In genomic region chr17:61806081-61806828, GRCh38 we compare ENCODE assay signal across 16 cellular contexts. TPM values are rescaled to one million over a fixed set of nuclear protein-coding genes. Genes with fewer than 3 reads are reported as not detected.
DNase-seq lines count a peak whose midpoint lies in the region; ATAC-seq, FAIRE-seq and TF ChIP-seq lines count a peak whose summit lies in the region.
"Had no signal": no experiment of that assay in that cellular context is flagged by ENCODE, and none has a peak within 500 bp of the region (broad histone marks: within the 10 kb centered on the region; RNA-seq: fewer than 3 reads in every experiment).

No MANE protein-coding gene starts in this region.

- WGBS in ovary, 3 donors, result 93 to 95% (median 94%) methylated on average over 7 of the region's 7 CpGs
- 88% methylated on average over 7 of the region's 7 CpGs for WGBS in smooth muscle cell (ENCODE audit: low lambda C conversion rate)

- H3K79me2 ChIP-seq in smooth muscle cell (ENCODE audit: low read depth), result no peaks in the 10 kb centered on the region

- H3F3A ChIP-seq in smooth muscle cell (ENCODE audit: low read depth), result no peaks in the 10 kb centered on the region

- intact Hi-C loops in ovary (cut with DNase I), result no loop called here

- DNase-seq in NCI-H2107 treated with DMSO at 0.1 percent for 48 hours (lab: John Stamatoyannopoulos, UW; ENCODE audit: unreplicated experiment) (peak; percentile 44), NCI-H2107 (lab: John Stamatoyannopoulos, UW) (no peak), NCI-H1930 (lab: John Stamatoyannopoulos, UW) (peak; percentile 54 to 57), nephron progenitor cell (no peak), RCC 7860 (ENCODE audit: low spot score) (no peak), ovary (no peak), smooth muscle cell (lab: John Stamatoyannopoulos, UW; ENCODE audit: unreplicated experiment) (no peak)
- DNase-seq: activated T-cell treated with anti-CD3 and anti-CD28 coated beads, Interleukin-2, amount 50 U/mL, for 24 hours; NCI-H446; SHP77; stimulated activated CD8-positive, alpha-beta memory T cell treated with anti-CD3 and anti-CD28 coated beads, Interleukin-4, amount 100 ng/mL, for 48 hours; upper lobe of left lung had no signal

- H3K9me3 ChIP-seq in ovary (no peaks in the 10 kb centered on the region), smooth muscle cell (replicated peaks; ENCODE audit: low read depth) (no peaks in the 10 kb centered on the region)
- H3K9me3 ChIP-seq: A549, upper lobe of left lung had no signal

- no peak overlapping the region for H2AFZ ChIP-seq in smooth muscle cell (ENCODE audit: low read depth)

- peaks cover 9% of the 10 kb centered on the region for H3K36me3 Mint-ChIP-seq in activated T-helper 17 cell treated with anti-CD3 and anti-CD28 coated beads, Interleukin-2, amount 50 U/mL, for 72 hours (ENCODE audit: low read depth)
- H3K36me3 Mint-ChIP-seq in nephron progenitor cell (ENCODE audit: low read depth), result peaks cover 25% of the 10 kb centered on the region

- ATAC-seq in activated T-helper 17 cell treated with anti-CD3 and anti-CD28 coated beads, Interleukin-2, amount 50 U/mL, for 72 hours (replicated peaks), result peak; percentile 63
- ATAC-seq: A549 had no signal

- H3K27ac Mint-ChIP-seq in activated T-helper 17 cell treated with anti-CD3 and anti-CD28 coated beads, Interleukin-2, amount 50 U/mL, for 72 hours, result no peak overlapping the region
- H3K27ac Mint-ChIP-seq in nephron progenitor cell, result peak overlapping the region; percentile 79
- H3K27ac Mint-ChIP-seq: activated T-cell treated with anti-CD3 and anti-CD28 coated beads, Interleukin-2, amount 50 U/mL, for 24 hours; dendritic cell treated with granulocyte-macrophage colony-stimulating factor and Interleukin-4, amounts not matched to agents 40 ng/mL and 50 ng/mL, for 4 days had no signal

- H3K27ac ChIP-seq in ovary (no peak overlapping the region), smooth muscle cell (ENCODE audit: low read depth) (no peak overlapping the region)
- H3K27ac ChIP-seq: A549, upper lobe of left lung had no signal

- no peak for FAIRE-seq in RCC 7860 (lab: Jason Lieb, UNC)
- FAIRE-seq: A549, D721Med had no signal

- H3K27me3 ChIP-seq in ovary (no peaks in the 10 kb centered on the region), smooth muscle cell (ENCODE audit: low read depth) (no peaks in the 10 kb centered on the region)
- H3K27me3 ChIP-seq: upper lobe of left lung had no signal

- H4K20me1 ChIP-seq in smooth muscle cell (ENCODE audit: low read depth), result no peaks in the 10 kb centered on the region

- TF ChIP-seq POLR2A in ovary (IDR thresholded peaks at IDR 0.05), result no peak

- peaks cover 9% of the 10 kb centered on the region for H3K4me1 Mint-ChIP-seq in activated T-helper 17 cell treated with anti-CD3 and anti-CD28 coated beads, Interleukin-2, amount 50 U/mL, for 72 hours
- peaks cover 10% of the 10 kb centered on the region for H3K4me1 Mint-ChIP-seq in nephron progenitor cell

- H3K9me3 Mint-ChIP-seq in activated T-helper 17 cell treated with anti-CD3 and anti-CD28 coated beads, Interleukin-2, amount 50 U/mL, for 72 hours, result no peaks in the 10 kb centered on the region
- no peaks in the 10 kb centered on the region for H3K9me3 Mint-ChIP-seq in nephron progenitor cell
- H3K9me3 Mint-ChIP-seq: activated T-cell treated with anti-CD3 and anti-CD28 coated beads, Interleukin-2, amount 50 U/mL, for 24 hours; dendritic cell treated with granulocyte-macrophage colony-stimulating factor and Interleukin-4, amounts not matched to agents 40 ng/mL and 50 ng/mL, for 4 days had no signal

- no peaks in the 10 kb centered on the region for H3K36me3 ChIP-seq in ovary
- no peaks in the 10 kb centered on the region for H3K36me3 ChIP-seq in smooth muscle cell (ENCODE audit: low read depth)
- H3K36me3 ChIP-seq: upper lobe of left lung had no signal

- no peaks in the 10 kb centered on the region for H3K27me3 Mint-ChIP-seq in activated T-helper 17 cell treated with anti-CD3 and anti-CD28 coated beads, Interleukin-2, amount 50 U/mL, for 72 hours
- no peaks in the 10 kb centered on the region for H3K27me3 Mint-ChIP-seq in nephron progenitor cell (ENCODE audit: low read depth, poor library complexity)
- H3K27me3 Mint-ChIP-seq: activated T-cell treated with anti-CD3 and anti-CD28 coated beads, Interleukin-2, amount 50 U/mL, for 24 hours; dendritic cell treated with granulocyte-macrophage colony-stimulating factor and Interleukin-4, amounts not matched to agents 40 ng/mL and 50 ng/mL, for 4 days had no signal

- peak overlapping the region; percentile 15 for H3K4me3 Mint-ChIP-seq in activated T-helper 17 cell treated with anti-CD3 and anti-CD28 coated beads, Interleukin-2, amount 50 U/mL, for 72 hours
- H3K4me3 Mint-ChIP-seq in nephron progenitor cell, result no peak overlapping the region
- H3K4me3 Mint-ChIP-seq: activated T-cell treated with anti-CD3 and anti-CD28 coated beads, Interleukin-2, amount 50 U/mL, for 24 hours; dendritic cell treated with granulocyte-macrophage colony-stimulating factor and Interleukin-4, amounts not matched to agents 40 ng/mL and 50 ng/mL, for 4 days had no signal

- H3K4me1 ChIP-seq in ovary (ENCODE audit: insufficient read depth) (no peaks in the 10 kb centered on the region), smooth muscle cell (ENCODE audit: low read depth) (no peaks in the 10 kb centered on the region)
- H3K4me1 ChIP-seq: upper lobe of left lung had no signal

- TF ChIP-seq CTCF in nephron progenitor cell (IDR thresholded peaks at IDR 0.05), result no peak
- no peak for TF ChIP-seq CTCF in ovary (IDR thresholded peaks at IDR 0.05)
- no peak for TF ChIP-seq CTCF in smooth muscle cell (IDR thresholded peaks at IDR 0.05; ENCODE audit: borderline replicate concordance, insufficient read depth, poor library complexity, severe bottlenecking)

- no peak for TF ChIP-seq EP300 in ovary (IDR thresholded peaks at IDR 0.05)

- H3K9ac ChIP-seq in smooth muscle cell (ENCODE audit: low read depth), result no peak overlapping the region

- H3K4me3 ChIP-seq in ovary (no peak overlapping the region), smooth muscle cell (no peak overlapping the region)
- H3K4me3 ChIP-seq: A549, upper lobe of left lung had no signal

- no peak overlapping the region for H3K4me2 ChIP-seq in smooth muscle cell

RNA-seq across cellular contexts. Expression of gene BRIP1, which starts 57.1 kb away (rescaled TPM):
- 10 to 100 TPM; 19.0 to 21.7 TPM for total RNA-seq in activated T-helper 17 cell treated with anti-CD3 and anti-CD28 coated beads, Interleukin-2, amount 50 U/mL, for 72 hours
- total RNA-seq in ovary, result 1 to 10 TPM in 5 of 7 donors, under 1 TPM in 2; 0.11 to 2.3 (median 1.3) TPM
- under 1 TPM; 0.67 to 0.83 TPM for polyA plus RNA-seq in ovary
- 7.8 and 9.1 TPM in 2 replicates for total RNA-seq in smooth muscle cell
- polyA plus RNA-seq in smooth muscle cell, result 0.71 and 1.5 TPM in 2 replicates

Comparison
In these comparisons a context has a peak if more than half of its experiments do, and no peak if none do; other contexts are left out.
1. DNase-seq: peak in NCI-H2107 treated with DMSO at 0.1 percent for 48 hours (single experiment) and NCI-H1930 (2 of 2); none in NCI-H2107 (single experiment), nephron progenitor cell (single experiment), RCC 7860 (single experiment), ovary (0 of 5) and smooth muscle cell (single experiment).